ENCODE assay signal across 8 cellular contexts in the genomic region with DNA sequence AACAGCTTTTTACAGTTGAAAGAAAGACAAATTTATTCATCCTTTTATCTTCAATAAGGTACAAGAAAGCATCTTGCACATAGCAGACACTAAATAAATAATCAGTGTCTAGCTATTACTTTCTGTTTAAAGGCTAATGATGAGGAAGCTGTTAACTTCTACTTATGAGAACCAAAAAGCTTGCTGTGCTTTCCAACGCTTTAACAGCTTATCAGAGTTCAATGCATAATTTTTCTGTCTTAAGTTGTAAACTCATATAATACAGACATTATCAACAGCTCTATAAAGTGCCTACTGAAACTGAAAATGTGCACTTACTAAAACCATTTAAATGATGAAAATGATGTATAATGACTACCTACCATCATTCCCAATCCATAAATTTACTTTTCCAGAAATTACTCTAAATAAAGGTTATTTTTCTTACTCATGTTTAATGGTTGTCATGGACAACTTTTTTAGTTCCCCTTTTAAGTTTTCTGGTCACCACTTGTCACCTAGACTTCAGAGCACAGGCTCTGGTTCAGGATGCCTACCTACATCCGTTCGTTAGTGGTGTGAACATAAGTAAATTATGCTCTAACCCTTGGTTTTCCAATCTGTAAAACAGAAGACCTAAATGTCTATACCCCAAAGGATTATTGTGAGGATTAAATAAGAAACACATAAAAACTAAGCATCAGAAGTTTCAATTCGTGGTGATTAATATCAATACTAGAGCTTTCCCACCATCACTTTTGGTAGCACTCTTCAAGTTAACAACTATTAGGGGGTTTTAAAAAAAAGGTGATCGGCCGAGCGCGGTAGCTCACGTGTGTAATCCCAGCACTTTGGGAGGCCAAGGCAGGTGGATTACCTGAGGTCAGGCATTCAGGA. TPM values are rescaled to one million over a fixed set of nuclear protein-coding genes. Genes with fewer than 3 reads are reported as not detected.
DNase-seq lines count a peak whose midpoint lies in the region; ATAC-seq and TF ChIP-seq lines count a peak whose summit lies in the region.

No MANE protein-coding gene starts in this region.

- no peak overlapping the region for H3K27ac Mint-ChIP-seq in central memory CD8-positive, alpha-beta T cell (ENCODE audit: low read depth)

- H3K4me1 ChIP-seq in BE2C, result no peaks in the 10 kb centered on the region

- peak overlapping the region; percentile 65 for H3K4me3 Mint-ChIP-seq in central memory CD8-positive, alpha-beta T cell

- H3K4me1 Mint-ChIP-seq in central memory CD8-positive, alpha-beta T cell, result peaks cover 67% of the 10 kb centered on the region

- H3K9me3 ChIP-seq in BE2C, result no peaks in the 10 kb centered on the region

- TF ChIP-seq CTCF in BE2C (IDR thresholded peaks at IDR 0.05; ENCODE audit: low read depth, low read length), result no peak

- no peak for DNase-seq in central memory CD8-positive, alpha-beta T cell (ENCODE audit: low spot score in 2 of 2)
- no peak for DNase-seq in epidermal melanocyte (ENCODE audit: insufficient read length, low spot score)
- no peak for DNase-seq in BE2C
- no peak for DNase-seq in stimulated activated CD4-positive, alpha-beta T cell treated with anti-CD3 and anti-CD28 coated beads, Interleukin-4, amount 100 ng/mL, for 4 hours
- no peak for DNase-seq in NCI-H1694 (lab: John Stamatoyannopoulos, UW)

- no peaks in the 10 kb centered on the region for H3K9me3 Mint-ChIP-seq in central memory CD8-positive, alpha-beta T cell

- H3K36me3 Mint-ChIP-seq in central memory CD8-positive, alpha-beta T cell (ENCODE audit: insufficient read depth), result peaks cover 29% of the 10 kb centered on the region

- no peaks in the 10 kb centered on the region for H3K27me3 Mint-ChIP-seq in central memory CD8-positive, alpha-beta T cell

- H3K4me3 ChIP-seq in BE2C (ENCODE audit: low read depth, low read length), result no peak overlapping the region

- no peaks in the 10 kb centered on the region for H3K27me3 ChIP-seq in BE2C

- H3K36me3 ChIP-seq in BE2C, result peaks cover 28% of the 10 kb centered on the region

- ATAC-seq in GM18858 (IDR thresholded peaks at IDR 0.05; ENCODE audit: unreplicated experiment) (peak; percentile 88), GM21423 (IDR thresholded peaks at IDR 0.05; ENCODE audit: unreplicated experiment) (peak; percentile 89), HG03135 (IDR thresholded peaks at IDR 0.05; ENCODE audit: unreplicated experiment) (peak; percentile 71)
- peak; percentile 78 for ATAC-seq in central memory CD8-positive, alpha-beta T cell (replicated peaks; ENCODE audit: extremely low read depth, poor library complexity, severe bottlenecking)

RNA-seq across cellular contexts. Expression of gene PNISR, which starts 8.0 kb away (rescaled TPM):
- polyA plus RNA-seq in BE2C (2012; ENCODE audit: insufficient read depth, insufficient read length, low read depth), result 79.2 TPM

RNA-seq across cellular contexts. Expression of gene COQ3, which starts 23.1 kb away (rescaled TPM):
- 6.6 TPM for polyA plus RNA-seq in BE2C (2012; ENCODE audit: insufficient read depth, insufficient read length, low read depth)
